Comparison of ENCODE assay signal across 7 cellular contexts in genomic region chr1:173861731-173862145, GRCh38. TPM values are rescaled to one million over a fixed set of nuclear protein-coding genes. Genes with fewer than 3 reads are reported as not detected.
DNase-seq lines count a peak whose midpoint lies in the region; ATAC-seq and TF ChIP-seq lines count a peak whose summit lies in the region.
"Had no signal": no experiment of that assay in that cellular context is flagged by ENCODE, and none has a peak within 500 bp of the region (broad histone marks: within the 10 kb centered on the region; RNA-seq: fewer than 3 reads in every experiment).

No MANE protein-coding gene starts in this region.

- H3K4me2 ChIP-seq in DND-41 (ENCODE audit: insufficient read depth, low read length), result no peak overlapping the region

- H3K9me3 Mint-ChIP-seq in chondrocyte (ENCODE audit: low read depth), result no peaks in the 10 kb centered on the region

- peak; percentile 34 for ATAC-seq in DND-41 (ENCODE audit: insufficient read depth, low read depth)
- ATAC-seq in GM21447 (IDR thresholded peaks at IDR 0.05; ENCODE audit: unreplicated experiment), result no peak

- DNase-seq in DND-41 (peak; percentile 19), NB4 (ENCODE audit: low read depth) (peak; percentile 54), chondrocyte (ENCODE audit: low spot score) (no peak), anterior cingulate cortex (lab: John Stamatoyannopoulos, UW) (no peak), NCI-H2107 (lab: John Stamatoyannopoulos, UW) (no peak)

- peaks cover 30% of the 10 kb centered on the region for H3K36me3 Mint-ChIP-seq in chondrocyte (ENCODE audit: low read depth)

- H3K27me3 Mint-ChIP-seq in chondrocyte (ENCODE audit: low read depth), result no peaks in the 10 kb centered on the region

- H3K27me3 ChIP-seq in DND-41 (ENCODE audit: insufficient read depth, low read length, poor library complexity), result no peaks in the 10 kb centered on the region

- no peaks in the 10 kb centered on the region for H3K9me3 ChIP-seq in DND-41 (ENCODE audit: insufficient read depth, low read length, severe bottlenecking)

- H3K79me2 ChIP-seq in DND-41 (ENCODE audit: insufficient read depth, low read length), result peaks cover 21% of the 10 kb centered on the region

- peaks cover 82% of the 10 kb centered on the region for H3K36me3 ChIP-seq in DND-41 (ENCODE audit: insufficient read depth, low read length)

- H3K4me3 ChIP-seq in DND-41 (ENCODE audit: low read depth in 1 of 2, low read length in 2 of 2) (no peak overlapping the region), NB4 (ENCODE audit: low read depth, low read length) (no peak overlapping the region)

- no peak overlapping the region for H3K9ac ChIP-seq in DND-41 (ENCODE audit: low read depth, low read length)

- peak; percentile 15 for TF ChIP-seq POLR2A in NB4 (IDR thresholded peaks at IDR 0.05; ENCODE audit: extremely low read depth, insufficient read length)

- peak overlapping the region; percentile 22 for H3K27ac Mint-ChIP-seq in chondrocyte (ENCODE audit: unreplicated experiment)

- no peak overlapping the region for H3K4me3 Mint-ChIP-seq in chondrocyte (ENCODE audit: unreplicated experiment)

- H3K4me1 Mint-ChIP-seq in chondrocyte (ENCODE audit: low read depth), result peaks cover 32% of the 10 kb centered on the region

- TF ChIP-seq CTCF in DND-41 (IDR thresholded peaks at IDR 0.05; ENCODE audit: borderline replicate concordance, extremely low read depth, low read length, poor library complexity, severe bottlenecking) (no peak), NB4 (IDR thresholded peaks at IDR 0.05; ENCODE audit: low read depth, low read length) (no peak), chondrocyte (IDR thresholded peaks at IDR 0.05) (no peak)

- no peak overlapping the region for H2AFZ ChIP-seq in DND-41 (ENCODE audit: low read depth, low read length)

- H3K4me1 ChIP-seq in DND-41 (ENCODE audit: insufficient read depth, low read length), result peaks cover 27% of the 10 kb centered on the region

- no peak overlapping the region for H3K27ac ChIP-seq in DND-41 (ENCODE audit: low read length)

- H4K20me1 ChIP-seq in DND-41 (ENCODE audit: insufficient read depth, low read length), result peaks cover 25% of the 10 kb centered on the region; the same call in 1 of the 2 replicates

RNA-seq across cellular contexts. Expression of gene GAS5, which starts 6.1 kb away (rescaled TPM):
- 190 to 340 TPM (median 307 TPM) in 3 replicates for total RNA-seq in chondrocyte

RNA-seq across cellular contexts. Expression of gene ZBTB37, which starts 6.4 kb away (rescaled TPM):
- total RNA-seq in chondrocyte, result 11.0 to 13.8 TPM (median 13.7 TPM) in 3 replicates

RNA-seq across cellular contexts. Expression of gene CENPL, which starts 37.1 kb away (rescaled TPM):
- 8.2 to 10.9 TPM (median 9.6 TPM) in 3 replicates for total RNA-seq in chondrocyte

RNA-seq across cellular contexts. Expression of gene DARS2, which starts 37.3 kb away (rescaled TPM):
- 9.5 to 12.7 TPM (median 9.5 TPM) in 3 replicates for total RNA-seq in chondrocyte

RNA-seq across cellular contexts. Expression of gene SERPINC1, which starts 55.4 kb away (rescaled TPM):
- 0.22 to 0.51 TPM in 2 of 3 replicates, not detected in the other for total RNA-seq in chondrocyte
- total RNA-seq: lung microvascular endothelial cell had no signal

Comparison
In these comparisons a context has a peak if more than half of its experiments do, and no peak if none do; other contexts are left out.
1. DNase-seq: peak in DND-41 (single experiment) and NB4 (single experiment); none in chondrocyte (single experiment), anterior cingulate cortex (0 of 58) and NCI-H2107 (single experiment).